30 cellular contexts compared by ENCODE assay signal in the genomic region with DNA sequence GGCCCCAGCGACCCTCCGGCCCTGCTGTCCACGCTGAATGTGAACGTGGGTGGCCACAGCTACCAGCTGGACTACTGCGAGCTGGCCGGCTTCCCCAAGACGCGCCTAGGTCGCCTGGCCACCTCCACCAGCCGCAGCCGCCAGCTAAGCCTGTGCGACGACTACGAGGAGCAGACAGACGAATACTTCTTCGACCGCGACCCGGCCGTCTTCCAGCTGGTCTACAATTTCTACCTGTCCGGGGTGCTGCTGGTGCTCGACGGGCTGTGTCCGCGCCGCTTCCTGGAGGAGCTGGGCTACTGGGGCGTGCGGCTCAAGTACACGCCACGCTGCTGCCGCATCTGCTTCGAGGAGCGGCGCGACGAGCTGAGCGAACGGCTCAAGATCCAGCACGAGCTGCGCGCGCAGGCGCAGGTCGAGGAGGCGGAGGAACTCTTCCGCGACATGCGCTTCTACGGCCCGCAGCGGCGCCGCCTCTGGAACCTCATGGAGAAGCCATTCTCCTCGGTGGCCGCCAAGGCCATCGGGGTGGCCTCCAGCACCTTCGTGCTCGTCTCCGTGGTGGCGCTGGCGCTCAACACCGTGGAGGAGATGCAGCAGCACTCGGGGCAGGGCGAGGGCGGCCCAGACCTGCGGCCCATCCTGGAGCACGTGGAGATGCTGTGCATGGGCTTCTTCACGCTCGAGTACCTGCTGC. TPM values are rescaled to one million over a fixed set of nuclear protein-coding genes. Genes with fewer than 3 reads are reported as not detected.
"Had no signal": no experiment of that assay in that cellular context is flagged by ENCODE, and none has a peak within 500 bp of the region (broad histone marks: within the 10 kb centered on the region; RNA-seq: fewer than 3 reads in every experiment).

No MANE protein-coding gene starts in this region.

- DNase-seq: effector CD8-positive, alpha-beta T cell; endodermal cell; foreskin fibroblast; gastrocnemius medialis; heart left ventricle; left colon; left ventricle myocardium inferior; mesenchymal stem cell; naive B cell; stimulated activated CD4-positive, alpha-beta T cell treated with anti-CD3 and anti-CD28 coated beads, Interleukin-2, amount 100 ng/mL, for 24 hours; stimulated activated CD4-positive, alpha-beta T cell treated with anti-CD3 and anti-CD28 coated beads, Interleukin-4, amount 100 ng/mL, for 24 hours; stimulated activated naive CD8-positive, alpha-beta T cell treated with anti-CD3 and anti-CD28 coated beads, Interleukin-15, Interleukin-2, amounts not matched to agents 100 U/mL and 50 U/mL, for 24 hours had no signal

- H3K36me3 Mint-ChIP-seq: natural killer cell treated with Interleukin-12 subunit alpha and Interleukin-12 subunit beta and Interleukin-15 and Interleukin-18, amount 100 ng/mL, for 72 hours had no signal

- H3K36me3 ChIP-seq: gastrocnemius medialis, heart left ventricle, left ventricle myocardium inferior, thoracic aorta had no signal

- H3K27ac Mint-ChIP-seq: mesothelial cell of epicardium; naive B cell; natural killer cell treated with Interleukin-12 subunit alpha and Interleukin-12 subunit beta and Interleukin-15 and Interleukin-18, amount 100 ng/mL, for 72 hours; progenitor cell of endocrine pancreas had no signal

- H3K9me3 ChIP-seq: gastrocnemius medialis, heart left ventricle, left ventricle myocardium inferior, mucosa of descending colon, thoracic aorta had no signal

- H3K4me3 Mint-ChIP-seq: endodermal cell; mesothelial cell of epicardium; natural killer cell treated with Interleukin-12 subunit alpha and Interleukin-12 subunit beta and Interleukin-15 and Interleukin-18, amount 100 ng/mL, for 72 hours; neural crest cell; stimulated activated effector memory CD8-positive, alpha-beta T cell treated with anti-CD3 and anti-CD28 coated beads, Interleukin-12 subunit alpha, Interleukin-12 subunit beta, amount 100 ng/mL, for 72 hours had no signal

- H3K4me3 ChIP-seq: gastrocnemius medialis, heart left ventricle, hepatocyte, left ventricle myocardium inferior, mucosa of descending colon, smooth muscle cell, thoracic aorta, tibial nerve had no signal

- H3K27me3 ChIP-seq: gastrocnemius medialis, heart left ventricle, hepatocyte, tibial nerve had no signal

- H3K27me3 Mint-ChIP-seq: naive B cell; natural killer cell treated with Interleukin-12 subunit alpha and Interleukin-12 subunit beta and Interleukin-15 and Interleukin-18, amount 100 ng/mL, for 72 hours; progenitor cell of endocrine pancreas had no signal

- ATAC-seq: gastrocnemius medialis; left colon; mucosa of descending colon; sciatic nerve; stimulated activated effector memory CD8-positive, alpha-beta T cell treated with anti-CD3 and anti-CD28 coated beads, Interleukin-12 subunit alpha, Interleukin-12 subunit beta, amount 100 ng/mL, for 72 hours; stimulated activated naive CD8-positive, alpha-beta T cell treated with anti-CD3 and anti-CD28 coated beads, Interleukin-15, Interleukin-2, amounts not matched to agents 100 U/mL and 50 U/mL, for 24 hours had no signal

- H3K9me3 Mint-ChIP-seq: natural killer cell treated with Interleukin-12 subunit alpha and Interleukin-12 subunit beta and Interleukin-15 and Interleukin-18, amount 100 ng/mL, for 72 hours had no signal

- H3K4me1 ChIP-seq: parathyroid adenoma had no signal

- H3K27ac ChIP-seq: epithelial cell of prostate, gastrocnemius medialis, heart left ventricle, hepatocyte, left ventricle myocardium inferior, parathyroid adenoma, thoracic aorta, tibial nerve had no signal

- H3K4me1 Mint-ChIP-seq: naive B cell; stimulated activated effector memory CD8-positive, alpha-beta T cell treated with anti-CD3 and anti-CD28 coated beads, Interleukin-12 subunit alpha, Interleukin-12 subunit beta, amount 100 ng/mL, for 72 hours had no signal

RNA-seq across cellular contexts. Expression of gene KCNV2, which starts 0.8 kb away (rescaled TPM):
- total RNA-seq: esophagus mucosa; gastrocnemius medialis; heart left ventricle; hepatocyte; kidney epithelial cell; left colon; left ventricle myocardium inferior; lung microvascular endothelial cell; mesothelial cell of epicardium; mucosa of descending colon; natural killer cell treated with Interleukin-12 subunit alpha and Interleukin-12 subunit beta and Interleukin-15 and Interleukin-18, amount 100 ng/mL, for 72 hours; neural crest cell; osteoblast; progenitor cell of endocrine pancreas; sciatic nerve; smooth muscle cell; thoracic aorta; tibial nerve; urinary bladder had no signal
